28 cellular contexts compared by ENCODE assay signal in genomic region chr12:27639265-27639664, GRCh38. TPM values are rescaled to one million over a fixed set of nuclear protein-coding genes. Genes with fewer than 3 reads are reported as not detected.
"Had no signal": no experiment of that assay in that cellular context is flagged by ENCODE, and none has a peak within 500 bp of the region (broad histone marks: within the 10 kb centered on the region; RNA-seq: fewer than 3 reads in every experiment).

No MANE protein-coding gene starts in this region.

- H3K9me3 ChIP-seq: ovary, psoas muscle, spleen, suprapubic skin, testis, tibial artery, transverse colon, upper lobe of right lung, uterus had no signal

- H3K79me2 ChIP-seq: parathyroid adenoma had no signal

- H3K36me3 ChIP-seq: neural progenitor cell, ovary, spleen, suprapubic skin, tibial artery, transverse colon, upper lobe of right lung, uterus had no signal

- H3K4me1 ChIP-seq: neural progenitor cell, parathyroid adenoma, suprapubic skin, testis, transverse colon, uterus had no signal

- H3K9ac ChIP-seq: neural progenitor cell, parathyroid adenoma had no signal

- H3K4me3 ChIP-seq: neural progenitor cell, ovary, psoas muscle, skin epidermis, smooth muscle cell, spleen, suprapubic skin, testis, tibial artery, transverse colon, upper lobe of right lung, uterus had no signal

- DNase-seq: naive thymus-derived CD4-positive, alpha-beta T cell; natural killer cell; occipital lobe; ovary; psoas muscle; right cardiac atrium; spleen; stimulated activated CD4-positive, alpha-beta T cell treated with anti-CD3 and anti-CD28 coated beads, Interleukin-12 subunit alpha, Interleukin-12 subunit beta, amount 100 ng/mL, for 4 hours; stimulated activated CD4-positive, alpha-beta T cell treated with anti-CD3 and anti-CD28 coated beads, Interleukin-1b, Interleukin-23, amount 100 ng/mL, for 48 hours; stimulated activated CD4-positive, alpha-beta T cell treated with anti-CD3 and anti-CD28 coated beads, Interleukin-4, amount 100 ng/mL, for 1 hour; stimulated activated CD4-positive, alpha-beta T cell treated with anti-CD3 and anti-CD28 coated beads, Interleukin-4, amount 100 ng/mL, for 4 hours; stimulated activated CD8-positive, alpha-beta memory T cell treated with anti-CD3 and anti-CD28 coated beads, Interleukin-4, amount 100 ng/mL, for 48 hours; stimulated activated naive CD4-positive, alpha-beta T cell; stimulated activated naive CD8-positive, alpha-beta T cell treated with anti-CD3 and anti-CD28 coated beads, Interleukin-15, amount 100 ng/mL, for 72 hours; stimulated activated naive CD8-positive, alpha-beta T cell treated with anti-CD3 and anti-CD28 coated beads, Interleukin-15, Interleukin-2, amounts not matched to agents 100 U/mL and 50 U/mL, for 24 hours; substantia nigra; testis; tibial artery; transverse colon; upper lobe of right lung; uterus had no signal

- H3K27me3 ChIP-seq: neural progenitor cell, ovary, spleen, suprapubic skin, testis, tibial artery, transverse colon, upper lobe of right lung, uterus had no signal

- H2AFZ ChIP-seq: neural progenitor cell, parathyroid adenoma had no signal

- H3K4me2 ChIP-seq: neural progenitor cell, smooth muscle cell had no signal

- H3K27ac ChIP-seq: neural progenitor cell, ovary, parathyroid adenoma, psoas muscle, skin epidermis, spleen, suprapubic skin, testis, tibial artery, transverse colon, upper lobe of right lung, uterus had no signal

- ATAC-seq: naive thymus-derived CD4-positive, alpha-beta T cell; natural killer cell; psoas muscle; right cardiac atrium; sciatic nerve; stimulated activated memory B cell treated with anti-CD40 and anti-IgM and Interleukin-4, amounts not matched to agents 10 μg/mL and 1 μg/mL and 100 μg/mL, for 72 hours; stimulated activated naive CD8-positive, alpha-beta T cell treated with anti-CD3 and anti-CD28 coated beads, Interleukin-15, amount 100 ng/mL, for 72 hours; stimulated activated naive CD8-positive, alpha-beta T cell treated with anti-CD3 and anti-CD28 coated beads, Interleukin-15, Interleukin-2, amounts not matched to agents 100 U/mL and 50 U/mL, for 24 hours; upper lobe of right lung had no signal

RNA-seq across cellular contexts. Expression of gene REP15, which starts 57.0 kb away (rescaled TPM):
- total RNA-seq: natural killer cell had no signal
- polyA plus RNA-seq: naive thymus-derived CD4-positive, alpha-beta T cell had no signal
